ENCODE assay signal across 2 cellular contexts in the genomic region with DNA sequence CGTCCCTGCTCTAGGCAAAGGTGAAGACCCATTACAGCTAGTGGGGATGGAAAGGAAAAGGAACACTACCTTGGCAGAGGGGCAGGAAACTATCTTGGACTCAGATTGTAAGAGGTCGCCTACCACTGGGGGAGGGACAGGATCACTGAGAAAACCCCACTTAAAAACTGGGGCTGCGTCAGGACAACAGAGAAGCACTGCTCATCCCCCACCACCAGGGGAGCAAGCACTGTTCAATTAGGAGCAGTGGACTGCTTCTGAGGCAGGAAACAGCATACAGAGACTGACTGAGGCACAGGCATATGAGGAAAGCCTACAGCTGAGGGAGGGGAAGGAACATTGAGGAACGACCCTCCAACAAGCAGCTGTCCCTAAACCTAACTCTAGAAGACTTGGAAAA.
TF ChIP-seq lines count a peak whose summit lies in the region.

No MANE protein-coding gene starts in this region.

TF ChIP-seq in IMR-90, 13 proteins besides CTCF, POLR2A, EP300 and RAD21:
- TF ChIP-seq FOS (IDR thresholded peaks at IDR 0.05; ENCODE audit: low read depth, low read length) (no peak), NFE2L2 (IDR thresholded peaks at IDR 0.05; ENCODE audit: low read depth, low read length) (no peak), BHLHE40 (IDR thresholded peaks at IDR 0.05; ENCODE audit: low read depth, low read length) (no peak), MAZ (IDR thresholded peaks at IDR 0.05; ENCODE audit: borderline replicate concordance, low read depth, low read length) (no peak), RFX5 (IDR thresholded peaks at IDR 0.05; ENCODE audit: low read depth, low read length) (no peak), MXI1 (IDR thresholded peaks at IDR 0.05; ENCODE audit: borderline replicate concordance, low read depth, low read length) (no peak), CHD1 (IDR thresholded peaks at IDR 0.05; ENCODE audit: low read depth, low read length) (no peak), RCOR1 (IDR thresholded peaks at IDR 0.05; ENCODE audit: insufficient replicate concordance, low read length) (no peak), CEBPB (IDR thresholded peaks at IDR 0.05; ENCODE audit: low read depth, low read length) (no peak), SMC3 (IDR thresholded peaks at IDR 0.05; ENCODE audit: low read depth, low read length) (no peak), MAFK (IDR thresholded peaks at IDR 0.05; ENCODE audit: low read depth, low read length) (no peak)
- TF ChIP-seq, protein P1, sequence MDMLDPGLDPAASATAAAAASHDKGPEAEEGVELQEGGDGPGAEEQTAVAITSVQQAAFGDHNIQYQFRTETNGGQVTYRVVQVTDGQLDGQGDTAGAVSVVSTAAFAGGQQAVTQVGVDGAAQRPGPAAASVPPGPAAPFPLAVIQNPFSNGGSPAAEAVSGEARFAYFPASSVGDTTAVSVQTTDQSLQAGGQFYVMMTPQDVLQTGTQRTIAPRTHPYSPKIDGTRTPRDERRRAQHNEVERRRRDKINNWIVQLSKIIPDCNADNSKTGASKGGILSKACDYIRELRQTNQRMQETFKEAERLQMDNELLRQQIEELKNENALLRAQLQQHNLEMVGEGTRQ (IDR thresholded peaks at IDR 0.05; ENCODE audit: low read depth, low read length) = no peak
- TF ChIP-seq, protein P2, sequence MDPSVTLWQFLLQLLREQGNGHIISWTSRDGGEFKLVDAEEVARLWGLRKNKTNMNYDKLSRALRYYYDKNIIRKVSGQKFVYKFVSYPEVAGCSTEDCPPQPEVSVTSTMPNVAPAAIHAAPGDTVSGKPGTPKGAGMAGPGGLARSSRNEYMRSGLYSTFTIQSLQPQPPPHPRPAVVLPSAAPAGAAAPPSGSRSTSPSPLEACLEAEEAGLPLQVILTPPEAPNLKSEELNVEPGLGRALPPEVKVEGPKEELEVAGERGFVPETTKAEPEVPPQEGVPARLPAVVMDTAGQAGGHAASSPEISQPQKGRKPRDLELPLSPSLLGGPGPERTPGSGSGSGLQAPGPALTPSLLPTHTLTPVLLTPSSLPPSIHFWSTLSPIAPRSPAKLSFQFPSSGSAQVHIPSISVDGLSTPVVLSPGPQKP (IDR thresholded peaks at IDR 0.05; ENCODE audit: borderline replicate concordance, low read depth, low read length) = no peak

TF ChIP-seq in H1, 55 proteins besides CTCF, POLR2A, EP300 and RAD21:
- TF ChIP-seq CBX5 (IDR thresholded peaks at IDR 0.05; ENCODE audit: low read depth, low read length) = no peak
- TF ChIP-seq, protein P3, sequence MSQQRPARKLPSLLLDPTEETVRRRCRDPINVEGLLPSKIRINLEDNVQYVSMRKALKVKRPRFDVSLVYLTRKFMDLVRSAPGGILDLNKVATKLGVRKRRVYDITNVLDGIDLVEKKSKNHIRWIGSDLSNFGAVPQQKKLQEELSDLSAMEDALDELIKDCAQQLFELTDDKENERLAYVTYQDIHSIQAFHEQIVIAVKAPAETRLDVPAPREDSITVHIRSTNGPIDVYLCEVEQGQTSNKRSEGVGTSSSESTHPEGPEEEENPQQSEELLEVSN (IDR thresholded peaks at IDR 0.05) = peak; percentile 23; the same call in 1 of the 2 replicates
